In genomic region chr22:47201996-47202818, GRCh38 we compare ENCODE assay signal across 13 cellular contexts.
"Had no signal": no experiment of that assay in that cellular context is flagged by ENCODE, and none has a peak within 500 bp of the region (broad histone marks: within the 10 kb centered on the region; RNA-seq: fewer than 3 reads in every experiment).

No MANE protein-coding gene starts in this region.

- ATAC-seq: activated CD4-positive, CD25-positive, alpha-beta regulatory T cell treated with anti-CD3 and anti-CD28 coated beads, Interleukin-2, amount 50 U/mL, for 24 hours; activated CD8-positive, alpha-beta T cell treated with anti-CD3 and anti-CD28 coated beads for 36 hours; foreskin keratinocyte had no signal

- DNase-seq: activated CD8-positive, alpha-beta T cell treated with anti-CD3 and anti-CD28 coated beads for 36 hours; activated naive CD4-positive, alpha-beta T cell; foreskin keratinocyte; stimulated activated naive CD4-positive, alpha-beta T cell; SW 1271 had no signal

- H3K27me3 Mint-ChIP-seq: activated CD8-positive, alpha-beta T cell treated with anti-CD3 and anti-CD28 coated beads for 36 hours had no signal

- H3K27ac ChIP-seq: breast epithelium, foreskin keratinocyte, parathyroid adenoma, SJSA1, upper lobe of left lung had no signal

- H3K4me3 Mint-ChIP-seq: activated CD8-positive, alpha-beta T cell treated with anti-CD3 and anti-CD28 coated beads for 36 hours; memory B cell; neural crest cell; T-helper 2 cell treated with Interferon-gamma antibody and Interleukin-4, amounts not matched to agents 5 μg/mL and 100 μg/mL, for 36 hours had no signal

- H3K9me3 ChIP-seq: breast epithelium, SJSA1, upper lobe of left lung had no signal

- H3K36me3 ChIP-seq: breast epithelium, SJSA1, upper lobe of left lung had no signal

- H3K27me3 ChIP-seq: foreskin keratinocyte, SJSA1, upper lobe of left lung had no signal

- H3K4me3 ChIP-seq: breast epithelium, SJSA1, upper lobe of left lung had no signal

- H3K27ac Mint-ChIP-seq: activated CD8-positive, alpha-beta T cell treated with anti-CD3 and anti-CD28 coated beads for 36 hours; memory B cell; T-helper 2 cell treated with Interferon-gamma antibody and Interleukin-4, amounts not matched to agents 5 μg/mL and 100 μg/mL, for 36 hours had no signal

- H3K36me3 Mint-ChIP-seq: memory B cell had no signal

- H3K9me3 Mint-ChIP-seq: activated CD8-positive, alpha-beta T cell treated with anti-CD3 and anti-CD28 coated beads for 36 hours; memory B cell; neural crest cell; T-helper 2 cell treated with Interferon-gamma antibody and Interleukin-4, amounts not matched to agents 5 μg/mL and 100 μg/mL, for 36 hours had no signal

- H3K4me1 ChIP-seq: breast epithelium, foreskin keratinocyte, parathyroid adenoma, SJSA1, upper lobe of left lung had no signal

- H3K4me1 Mint-ChIP-seq: memory B cell, neural crest cell had no signal
